16 cellular contexts compared by ENCODE assay signal in genomic region chr3:119796368-119796767, GRCh38. TPM values are rescaled to one million over a fixed set of nuclear protein-coding genes. Genes with fewer than 3 reads are reported as not detected.
DNase-seq lines count a peak whose midpoint lies in the region; ATAC-seq and TF ChIP-seq lines count a peak whose summit lies in the region.
"Had no signal": no experiment of that assay in that cellular context is flagged by ENCODE, and none has a peak within 500 bp of the region (broad histone marks: within the 10 kb centered on the region; RNA-seq: fewer than 3 reads in every experiment).

No MANE protein-coding gene starts in this region.

- no peaks in the 10 kb centered on the region for H3K9me2 ChIP-seq in hepatocyte (replicated peaks; ENCODE audit: insufficient read depth)

- H3K9me3 Mint-ChIP-seq in osteocyte (ENCODE audit: unreplicated experiment), result no peaks in the 10 kb centered on the region
- H3K9me3 Mint-ChIP-seq: H9 had no signal

- no peak overlapping the region for H3K27ac Mint-ChIP-seq in osteocyte (ENCODE audit: unreplicated experiment)
- H3K27ac Mint-ChIP-seq: CD4-positive, CD25-positive, alpha-beta regulatory T cell; H9 had no signal

- no peak for ATAC-seq in right cardiac atrium
- no peak for ATAC-seq in aorta (ENCODE audit: low FRiP score)

- no peaks in the 10 kb centered on the region for H3K4me1 ChIP-seq in right atrium auricular region
- no peaks in the 10 kb centered on the region for H3K4me1 ChIP-seq in right cardiac atrium (ENCODE audit: control insufficient read depth, insufficient read depth, low read length)
- H3K4me1 ChIP-seq in hepatocyte (ENCODE audit: insufficient read depth), result peaks cover 22% of the 10 kb centered on the region
- H3K4me1 ChIP-seq in aorta (ENCODE audit: control insufficient read depth in 1 of 2, insufficient read depth in 2 of 2, low read length in 2 of 2), result no peaks in the 10 kb centered on the region

- no peak overlapping the region for H2AFZ ChIP-seq in hepatocyte

- H3K36me3 Mint-ChIP-seq in osteocyte (ENCODE audit: unreplicated experiment), result no peaks in the 10 kb centered on the region
- H3K36me3 Mint-ChIP-seq: CD4-positive, CD25-positive, alpha-beta regulatory T cell had no signal

- H3K36me3 ChIP-seq in right atrium auricular region, result no peaks in the 10 kb centered on the region
- no peaks in the 10 kb centered on the region for H3K36me3 ChIP-seq in hepatocyte (replicated peaks; ENCODE audit: insufficient read depth, low read depth)
- H3K36me3 ChIP-seq in aorta (ENCODE audit: control insufficient read depth in 1 of 2, insufficient read depth in 2 of 2, low read length in 1 of 2), result no peaks in the 10 kb centered on the region
- H3K36me3 ChIP-seq: BLaER1 treated with 17β-estradiol and CSF1 and Interleukin-3, amounts not matched to agents 10 nM and 100 nM had no signal

- 98% methylated on average over 2 of the region's 2 CpGs for WGBS in right cardiac atrium
- WGBS in hepatocyte (ENCODE audit: low lambda C conversion rate, missing lambda C conversion rate), result 100% methylated on average over 2 of the region's 2 CpGs
- WGBS in aorta, 2 donors, result 95 to 97% methylated on average over 2 of the region's 2 CpGs

- no peaks in the 10 kb centered on the region for H4K20me1 ChIP-seq in hepatocyte (ENCODE audit: insufficient read depth, poor library complexity, severe bottlenecking)
- H4K20me1 ChIP-seq: BLaER1 treated with 17β-estradiol and CSF1 and Interleukin-3, amounts not matched to agents 10 nM and 100 nM had no signal

- DNase-seq in right atrium auricular region (ENCODE audit: low spot score) (peak; percentile 26), right cardiac atrium (no peak), hepatocyte (ENCODE audit: low spot score) (no peak), osteocyte (ENCODE audit: extremely low spot score, unreplicated experiment) (peak; percentile 60), NCI-H774 (lab: John Stamatoyannopoulos, UW) (no peak), aorta (no peak), GM19238 (ENCODE audit: insufficient read length, low spot score) (no peak)
- no peak for DNase-seq in stimulated activated CD4-positive, alpha-beta T cell treated with anti-CD3 and anti-CD28 coated beads, Interleukin-4, amount 100 ng/mL, for 24 hours
- DNase-seq: 8988T; ACHN; Calu3; CD4-positive, CD25-positive, alpha-beta regulatory T cell; DMS 273 treated with DMSO at 0.1 percent for 48 hours; GOT3; H9 had no signal

- H3K27ac ChIP-seq in right atrium auricular region, result no peak overlapping the region
- H3K27ac ChIP-seq in right cardiac atrium (ENCODE audit: low read length), result no peak overlapping the region
- peak overlapping the region; percentile 85 for H3K27ac ChIP-seq in hepatocyte
- no peak overlapping the region for H3K27ac ChIP-seq in aorta (ENCODE audit: low read depth in 1 of 2, low read length in 2 of 2)
- H3K27ac ChIP-seq: BLaER1 treated with 17β-estradiol and CSF1 and Interleukin-3, amounts not matched to agents 10 nM and 100 nM had no signal

- intact Hi-C loops in right cardiac atrium (cut with DNase I), result no loop called here
- intact Hi-C loops in aorta (cut with DNase I), result no loop called here

- no peak overlapping the region for H3K4me3 ChIP-seq in right atrium auricular region
- H3K4me3 ChIP-seq in right cardiac atrium (ENCODE audit: low read length), result no peak overlapping the region
- H3K4me3 ChIP-seq in hepatocyte, result no peak overlapping the region
- H3K4me3 ChIP-seq in aorta (ENCODE audit: low read length in 2 of 2), result no peak overlapping the region
- H3K4me3 ChIP-seq: BLaER1 treated with 17β-estradiol and CSF1 and Interleukin-3, amounts not matched to agents 10 nM and 100 nM had no signal

- H3K27me3 ChIP-seq in right atrium auricular region, result no peaks in the 10 kb centered on the region
- H3K27me3 ChIP-seq in right cardiac atrium (ENCODE audit: control insufficient read depth, insufficient read depth), result no peaks in the 10 kb centered on the region
- H3K27me3 ChIP-seq in hepatocyte, result no peaks in the 10 kb centered on the region
- no peaks in the 10 kb centered on the region for H3K27me3 ChIP-seq in aorta (ENCODE audit: control insufficient read depth in 1 of 2, insufficient read depth in 2 of 2, low read length in 1 of 2)
- H3K27me3 ChIP-seq: BLaER1 treated with 17β-estradiol and CSF1 and Interleukin-3, amounts not matched to agents 10 nM and 100 nM had no signal

- no peak for TF ChIP-seq CTCF in right atrium auricular region (IDR thresholded peaks at IDR 0.05)
- no peak for TF ChIP-seq CTCF in hepatocyte (IDR thresholded peaks at IDR 0.05; ENCODE audit: poor library complexity)
- no peak for TF ChIP-seq CTCF in osteocyte (IDR thresholded peaks at IDR 0.05)

- peaks cover 4% of the 10 kb centered on the region for H3K4me1 Mint-ChIP-seq in osteocyte (ENCODE audit: unreplicated experiment)
- H3K4me1 Mint-ChIP-seq: CD4-positive, CD25-positive, alpha-beta regulatory T cell had no signal

- H3K27me3 Mint-ChIP-seq in osteocyte (ENCODE audit: unreplicated experiment), result no peaks in the 10 kb centered on the region

- H3K9me3 ChIP-seq in right atrium auricular region, result no peaks in the 10 kb centered on the region
- H3K9me3 ChIP-seq in right cardiac atrium (ENCODE audit: control insufficient read depth, low read length), result no peaks in the 10 kb centered on the region
- no peaks in the 10 kb centered on the region for H3K9me3 ChIP-seq in hepatocyte (ENCODE audit: low read depth)
- H3K9me3 ChIP-seq in aorta (ENCODE audit: control insufficient read depth, low read length), result no peaks in the 10 kb centered on the region
- H3K9me3 ChIP-seq: BLaER1 treated with 17β-estradiol and CSF1 and Interleukin-3, amounts not matched to agents 10 nM and 100 nM had no signal

- H3K79me2 ChIP-seq in hepatocyte, result no peaks in the 10 kb centered on the region

- H3K4me3 Mint-ChIP-seq in osteocyte (ENCODE audit: unreplicated experiment), result no peak overlapping the region
- H3K4me3 Mint-ChIP-seq: CD4-positive, CD25-positive, alpha-beta regulatory T cell; H9 had no signal

- peak overlapping the region; percentile 69 for H3K4me2 ChIP-seq in hepatocyte
- H3K4me2 ChIP-seq: BLaER1 treated with 17β-estradiol and CSF1 and Interleukin-3, amounts not matched to agents 10 nM and 100 nM had no signal

RNA-seq across cellular contexts. Expression of gene NR1I2, which starts 14.5 kb away (rescaled TPM):
- total RNA-seq in right atrium auricular region (under 1 TPM in 1 of 2 donors, not detected in 1; 0.82 TPM), right cardiac atrium (under 1 TPM in 1 of 4 donors, not detected in 3; 0.18 TPM), hepatocyte (7.0 and 7.1 TPM in 2 replicates), osteocyte (not detected in 2 replicates), aorta (under 1 TPM in 1 of 2 donors, not detected in 1; 0.12 TPM)
- polyA plus RNA-seq in right cardiac atrium (0.07 TPM), hepatocyte (2.8 and 5.0 TPM in 2 replicates), aorta (1 to 10 TPM in 1 of 2 donors, under 1 TPM in 1; 0.20 to 9.5 TPM)
- total RNA-seq: H9 had no signal

Comparison
In these comparisons a context has a peak if more than half of its experiments do, and no peak if none do; other contexts are left out.
1. DNase-seq: peak in right atrium auricular region (single experiment) and osteocyte (single experiment); none in right cardiac atrium (0 of 3), hepatocyte (single experiment), NCI-H774 (single experiment), aorta (0 of 2), stimulated activated CD4-positive, alpha-beta T cell treated with anti-CD3 and anti-CD28 coated beads, Interleukin-4, amount 100 ng/mL, for 24 hours (single experiment) and GM19238 (single experiment).